ENCODE assay signal across 8 cellular contexts in genomic region chr12:3658327-3659163, GRCh38.
DNase-seq lines count a peak whose midpoint lies in the region; ATAC-seq, FAIRE-seq and TF ChIP-seq lines count a peak whose summit lies in the region.

No MANE protein-coding gene starts in this region.

- peaks cover 43% of the 10 kb centered on the region for H3K36me3 Mint-ChIP-seq in activated T-helper 1 cell treated with anti-CD3 and anti-CD28 coated beads, Interleukin-12 subunit alpha, Interleukin-12 subunit beta, Interleukin-2, Interleukin-4 antibody, amounts not matched to agents 30 ng/mL and 10 ng/mL and 1 ng/mL, durations not matched to agents 14 hours and 24 hours and 36 hours (ENCODE audit: low read depth)

- H3K4me1 ChIP-seq in Karpas-422 (ENCODE audit: low read length) (no peaks in the 10 kb centered on the region), keratinocyte (ENCODE audit: control insufficient read depth, extremely low read depth, insufficient read depth, low read length) (no peaks in the 10 kb centered on the region)

- peak; percentile 77 for FAIRE-seq in keratinocyte (lab: Jason Lieb, UNC)

- DNase-seq in DMS53 (lab: John Stamatoyannopoulos, UW) (peak; percentile 97), Karpas-422 (peak; percentile 79), keratinocyte (ENCODE audit: low read depth, low spot score) (no peak), medulla oblongata (ENCODE audit: extremely low spot score) (no peak), NCI-H2196 treated with DMSO at 0.1 percent for 48 hours (lab: John Stamatoyannopoulos, UW; ENCODE audit: unreplicated experiment) (no peak), GM19240 (ENCODE audit: insufficient read length, low spot score) (no peak)
- DNase-seq in activated T-helper 1 cell treated with anti-CD3 and anti-CD28 coated beads, Interleukin-12 subunit alpha, Interleukin-12 subunit beta, Interleukin-2, Interleukin-4 antibody, amounts not matched to agents 30 ng/mL and 10 ng/mL and 1 ng/mL, durations not matched to agents 14 hours and 24 hours and 36 hours (ENCODE audit: low spot score), result no peak

- intact Hi-C loops in activated T-helper 1 cell treated with anti-CD3 and anti-CD28 coated beads, Interleukin-12 subunit alpha, Interleukin-12 subunit beta, Interleukin-2, Interleukin-4 antibody, amounts not matched to agents 30 ng/mL and 10 ng/mL and 1 ng/mL, durations not matched to agents 14 hours and 24 hours and 36 hours (cut with micrococcal nuclease), result loop anchor here (1.0 kb wide), 3 partner anchors 94 to 146 kb away; no protein-coding TSS in a partner anchor

- H3K9me2 ChIP-seq in Karpas-422 (replicated peaks; ENCODE audit: insufficient read depth, low read length), result no peaks in the 10 kb centered on the region

- no peaks in the 10 kb centered on the region for H3K4me1 Mint-ChIP-seq in activated T-helper 1 cell treated with anti-CD3 and anti-CD28 coated beads, Interleukin-12 subunit alpha, Interleukin-12 subunit beta, Interleukin-2, Interleukin-4 antibody, amounts not matched to agents 30 ng/mL and 10 ng/mL and 1 ng/mL, durations not matched to agents 14 hours and 24 hours and 36 hours (ENCODE audit: low read depth)

- H3K4me2 ChIP-seq in Karpas-422 (ENCODE audit: low read depth, low read length, poor library complexity, severe bottlenecking) (no peak overlapping the region), keratinocyte (ENCODE audit: control insufficient read depth, extremely low read depth, insufficient read depth, low read depth, low read length) (no peak overlapping the region)

- no peak overlapping the region for H3K4me3 Mint-ChIP-seq in activated T-helper 1 cell treated with anti-CD3 and anti-CD28 coated beads, Interleukin-12 subunit alpha, Interleukin-12 subunit beta, Interleukin-2, Interleukin-4 antibody, amounts not matched to agents 30 ng/mL and 10 ng/mL and 1 ng/mL, durations not matched to agents 14 hours and 24 hours and 36 hours

- H3K27ac ChIP-seq in Karpas-422 (ENCODE audit: low read length), result no peak overlapping the region
- no peak overlapping the region for H3K27ac ChIP-seq in keratinocyte (ENCODE audit: control insufficient read depth, insufficient read depth, low read length)

- TF ChIP-seq CTCF in keratinocyte (optimal IDR thresholded peaks at IDR 0.05 in 1 of 3, IDR thresholded peaks at IDR 0.05 in 1 of 3, conservative IDR thresholded peaks at IDR 0.05 in 1 of 3; ENCODE audit: extremely low read depth in 1 of 3, insufficient read depth in 2 of 3, low read length in 3 of 3), result peak; percentile 51 to 66 (median 62)

- H4K20me1 ChIP-seq in Karpas-422 (ENCODE audit: insufficient read depth, low read depth, low read length), result no peaks in the 10 kb centered on the region
- no peaks in the 10 kb centered on the region for H4K20me1 ChIP-seq in keratinocyte (ENCODE audit: control insufficient read depth, extremely low read depth, insufficient read depth, low read length)

- H2AFZ ChIP-seq in Karpas-422 (ENCODE audit: low read length) (no peak overlapping the region), keratinocyte (ENCODE audit: control insufficient read depth, low read length) (no peak overlapping the region)

- H3K79me2 ChIP-seq in Karpas-422 (ENCODE audit: low read length) (no peaks in the 10 kb centered on the region), keratinocyte (ENCODE audit: control insufficient read depth, insufficient read depth, low read length) (no peaks in the 10 kb centered on the region)

- H3K27me3 Mint-ChIP-seq in activated T-helper 1 cell treated with anti-CD3 and anti-CD28 coated beads, Interleukin-12 subunit alpha, Interleukin-12 subunit beta, Interleukin-2, Interleukin-4 antibody, amounts not matched to agents 30 ng/mL and 10 ng/mL and 1 ng/mL, durations not matched to agents 14 hours and 24 hours and 36 hours (ENCODE audit: insufficient read depth), result no peaks in the 10 kb centered on the region

- H3K9me3 Mint-ChIP-seq in activated T-helper 1 cell treated with anti-CD3 and anti-CD28 coated beads, Interleukin-12 subunit alpha, Interleukin-12 subunit beta, Interleukin-2, Interleukin-4 antibody, amounts not matched to agents 30 ng/mL and 10 ng/mL and 1 ng/mL, durations not matched to agents 14 hours and 24 hours and 36 hours, result no peaks in the 10 kb centered on the region

- no peak for ATAC-seq in HG02610 (IDR thresholded peaks at IDR 0.05; ENCODE audit: unreplicated experiment)

- no peaks in the 10 kb centered on the region for H3K27me3 ChIP-seq in Karpas-422 (ENCODE audit: low read length)
- peaks cover 4% of the 10 kb centered on the region for H3K27me3 ChIP-seq in keratinocyte (ENCODE audit: control insufficient read depth, extremely low read depth, insufficient read depth, low read length)

- H3K36me3 ChIP-seq in Karpas-422 (ENCODE audit: insufficient read depth, low read length) (peaks cover 12% of the 10 kb centered on the region), keratinocyte (ENCODE audit: control insufficient read depth in 2 of 2, extremely low read depth in 1 of 2, insufficient read depth in 2 of 2, low read length in 2 of 2) (no peaks in the 10 kb centered on the region)

- no peak overlapping the region for H3K9ac ChIP-seq in Karpas-422 (ENCODE audit: low read length)
- no peak overlapping the region for H3K9ac ChIP-seq in keratinocyte (ENCODE audit: control insufficient read depth, extremely low read depth, insufficient read depth, low read length)

- dilution Hi-C loops in keratinocyte (cut with MboI; ENCODE audit: extremely low pct_ligation_motif_present, low sequenced_read_pairs), result no loop called here

- no peaks in the 10 kb centered on the region for H3K9me1 ChIP-seq in keratinocyte (ENCODE audit: control insufficient read depth, extremely low read depth, insufficient read depth, low read length)

- H3K9me3 ChIP-seq in Karpas-422 (ENCODE audit: low read length), result no peaks in the 10 kb centered on the region
- no peaks in the 10 kb centered on the region for H3K9me3 ChIP-seq in keratinocyte (ENCODE audit: control insufficient read depth, low read depth, low read length)

- peak overlapping the region; percentile 13 for H3K27ac Mint-ChIP-seq in activated T-helper 1 cell treated with anti-CD3 and anti-CD28 coated beads, Interleukin-12 subunit alpha, Interleukin-12 subunit beta, Interleukin-2, Interleukin-4 antibody, amounts not matched to agents 30 ng/mL and 10 ng/mL and 1 ng/mL, durations not matched to agents 14 hours and 24 hours and 36 hours

- no peak overlapping the region for H3K4me3 ChIP-seq in Karpas-422 (ENCODE audit: low read length)
- no peak overlapping the region for H3K4me3 ChIP-seq in keratinocyte (ENCODE audit: control insufficient read depth in 2 of 3, extremely low read depth in 1 of 3, insufficient read depth in 2 of 3, low read depth in 1 of 3, low read length in 3 of 3)

Comparison
In these comparisons a context has a peak if more than half of its experiments do, and no peak if none do; other contexts are left out.
1. DNase-seq: peak in DMS53 (single experiment) and Karpas-422 (single experiment); none in activated T-helper 1 cell treated with anti-CD3 and anti-CD28 coated beads, Interleukin-12 subunit alpha, Interleukin-12 subunit beta, Interleukin-2, Interleukin-4 antibody, amounts not matched to agents 30 ng/mL and 10 ng/mL and 1 ng/mL, durations not matched to agents 14 hours and 24 hours and 36 hours (single experiment), keratinocyte (single experiment), medulla oblongata (single experiment), NCI-H2196 treated with DMSO at 0.1 percent for 48 hours (single experiment) and GM19240 (single experiment).